Comparison of ENCODE assay signal across 1 cellular context in the genomic region with DNA sequence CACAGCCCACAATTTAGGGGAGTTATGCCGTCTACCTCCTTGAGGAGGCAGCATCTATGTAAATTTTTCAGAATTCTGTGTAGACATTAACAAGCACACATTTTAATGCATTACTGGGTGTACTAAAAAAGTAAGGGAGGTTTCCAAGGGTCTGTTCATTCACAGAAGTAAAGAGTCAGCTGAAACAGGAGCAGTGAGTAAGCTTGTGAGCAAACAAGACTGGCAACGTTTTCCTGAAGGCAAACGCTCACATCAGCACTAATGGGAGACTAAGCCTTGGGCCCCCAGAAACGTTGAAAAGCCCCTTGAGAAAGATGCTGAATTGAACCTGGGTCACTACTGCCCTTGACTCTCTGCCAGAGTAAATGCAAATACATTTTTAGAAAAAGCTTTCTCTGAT.
TF ChIP-seq lines count a peak whose summit lies in the region.

No MANE protein-coding gene starts in this region.

TF ChIP-seq in WTC11, 78 proteins besides CTCF, POLR2A, EP300 and RAD21 (continued from another document):
- TF ChIP-seq ZNF219 (CRISPR knock-in tag; IDR thresholded peaks at IDR 0.05; ENCODE audit: borderline replicate concordance) (no peak), FOXK1 (CRISPR knock-in tag; IDR thresholded peaks at IDR 0.05) (no peak)
